ENCODE assay signal across 33 cellular contexts in genomic region chr9:35225677-35226076, GRCh38.
"Had no signal": no experiment of that assay in that cellular context is flagged by ENCODE, and none has a peak within 500 bp of the region (broad histone marks: within the 10 kb centered on the region; RNA-seq: fewer than 3 reads in every experiment).

No MANE protein-coding gene starts in this region.

- H3K36me3 Mint-ChIP-seq: natural killer cell; neural progenitor cell; stimulated activated memory B cell treated with anti-CD40 and anti-IgM and Interleukin-4, amounts not matched to agents 10 μg/mL and 1 μg/mL and 100 μg/mL, for 72 hours had no signal

- H3K9me3 ChIP-seq: ovary, right lobe of liver, sigmoid colon, suprapubic skin, testis, vagina had no signal

- H3K9me3 Mint-ChIP-seq: natural killer cell; stimulated activated naive CD8-positive, alpha-beta T cell treated with anti-CD3 and anti-CD28 coated beads, Interleukin-15, amount 100 ng/mL, for 72 hours; type B pancreatic cell had no signal

- H3K4me3 ChIP-seq: neural progenitor cell, ovary, psoas muscle, right lobe of liver, sigmoid colon, skin epidermis, smooth muscle cell, spleen, suprapubic skin, testis, tibial artery, transverse colon, vagina had no signal

- H2AFZ ChIP-seq: neural progenitor cell, parathyroid adenoma had no signal

- H3K27me3 ChIP-seq: neural progenitor cell, ovary, right lobe of liver, sigmoid colon, spleen, suprapubic skin, testis, tibial artery, transverse colon, vagina had no signal

- FAIRE-seq: urothelium cell line had no signal

- H3K27me3 Mint-ChIP-seq: progenitor cell of endocrine pancreas; stimulated activated naive CD8-positive, alpha-beta T cell treated with anti-CD3 and anti-CD28 coated beads, Interleukin-15, amount 100 ng/mL, for 72 hours; type B pancreatic cell had no signal

- H3K79me2 ChIP-seq: parathyroid adenoma had no signal

- H3K27ac ChIP-seq: neural progenitor cell, ovary, parathyroid adenoma, psoas muscle, right lobe of liver, sigmoid colon, skin epidermis, spleen, suprapubic skin, testis, tibial artery, transverse colon, vagina had no signal

- DNase-seq: naive thymus-derived CD4-positive, alpha-beta T cell; natural killer cell; occipital lobe; ovary; posterior cingulate gyrus; psoas muscle; right cardiac atrium; right lobe of liver; sigmoid colon; spleen; stimulated activated CD4-positive, alpha-beta T cell treated with anti-CD3 and anti-CD28 coated beads, Interleukin-12 subunit alpha, Interleukin-12 subunit beta, amount 100 ng/mL, for 4 hours; stimulated activated CD4-positive, alpha-beta T cell treated with anti-CD3 and anti-CD28 coated beads, Interleukin-1b, Interleukin-23, amount 100 ng/mL, for 48 hours; stimulated activated CD4-positive, alpha-beta T cell treated with anti-CD3 and anti-CD28 coated beads, Interleukin-4, amount 100 ng/mL, for 1 hour; stimulated activated CD4-positive, alpha-beta T cell treated with anti-CD3 and anti-CD28 coated beads, Interleukin-4, amount 100 ng/mL, for 4 hours; stimulated activated CD8-positive, alpha-beta memory T cell treated with anti-CD3 and anti-CD28 coated beads, Interleukin-4, amount 100 ng/mL, for 48 hours; stimulated activated naive CD4-positive, alpha-beta T cell; stimulated activated naive CD8-positive, alpha-beta T cell treated with anti-CD3 and anti-CD28 coated beads, Interleukin-15, amount 100 ng/mL, for 72 hours; stimulated activated naive CD8-positive, alpha-beta T cell treated with anti-CD3 and anti-CD28 coated beads, Interleukin-15, Interleukin-2, amounts not matched to agents 100 U/mL and 50 U/mL, for 24 hours; substantia nigra; testis; tibial artery; transverse colon had no signal

- H3K27ac Mint-ChIP-seq: naive thymus-derived CD4-positive, alpha-beta T cell; natural killer cell; nephron; neural progenitor cell; progenitor cell of endocrine pancreas; stimulated activated memory B cell treated with anti-CD40 and anti-IgM and Interleukin-4, amounts not matched to agents 10 μg/mL and 1 μg/mL and 100 μg/mL, for 72 hours; stimulated activated naive CD8-positive, alpha-beta T cell treated with anti-CD3 and anti-CD28 coated beads, Interleukin-15, amount 100 ng/mL, for 72 hours had no signal

- H3K4me2 ChIP-seq: neural progenitor cell, smooth muscle cell had no signal

- H3K4me1 ChIP-seq: parathyroid adenoma, testis, tibial artery, vagina had no signal

- H3K4me1 Mint-ChIP-seq: naive thymus-derived CD4-positive, alpha-beta T cell; natural killer cell; neural progenitor cell; stimulated activated memory B cell treated with anti-CD40 and anti-IgM and Interleukin-4, amounts not matched to agents 10 μg/mL and 1 μg/mL and 100 μg/mL, for 72 hours; stimulated activated naive CD8-positive, alpha-beta T cell treated with anti-CD3 and anti-CD28 coated beads, Interleukin-15, amount 100 ng/mL, for 72 hours had no signal

- H3K4me3 Mint-ChIP-seq: naive thymus-derived CD4-positive, alpha-beta T cell; natural killer cell; nephron; neural progenitor cell; stimulated activated memory B cell treated with anti-CD40 and anti-IgM and Interleukin-4, amounts not matched to agents 10 μg/mL and 1 μg/mL and 100 μg/mL, for 72 hours; stimulated activated naive CD8-positive, alpha-beta T cell treated with anti-CD3 and anti-CD28 coated beads, Interleukin-15, amount 100 ng/mL, for 72 hours; type B pancreatic cell had no signal

- H3K9ac ChIP-seq: neural progenitor cell, parathyroid adenoma had no signal

- H3K36me3 ChIP-seq: ovary, right lobe of liver, sigmoid colon, spleen, suprapubic skin, tibial artery, transverse colon, vagina had no signal
